15 cellular contexts compared by ENCODE assay signal in the genomic region with DNA sequence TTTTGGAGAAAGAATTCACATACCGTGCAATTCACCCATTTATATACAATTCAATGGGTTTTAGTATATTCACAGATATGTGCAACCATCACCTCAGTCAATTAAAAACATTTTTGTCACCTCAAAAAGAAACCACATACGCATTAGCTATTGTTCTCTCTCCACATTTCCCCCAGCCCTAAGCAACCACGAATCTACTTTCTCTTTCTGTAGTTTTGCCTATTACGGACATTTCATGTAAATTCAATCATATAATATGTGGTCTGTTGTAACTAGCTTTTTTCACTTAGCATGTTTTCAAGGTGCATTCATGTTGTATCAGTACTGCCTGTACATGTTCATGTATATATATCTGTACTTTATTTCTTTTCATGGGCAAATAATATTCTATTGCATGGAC.
DNase-seq lines count a peak whose midpoint lies in the region; ATAC-seq, FAIRE-seq and TF ChIP-seq lines count a peak whose summit lies in the region.
"Had no signal": no experiment of that assay in that cellular context is flagged by ENCODE, and none has a peak within 500 bp of the region (broad histone marks: within the 10 kb centered on the region; RNA-seq: fewer than 3 reads in every experiment).

No MANE protein-coding gene starts in this region.

- peak overlapping the region in 6 of 7 donors; percentile 0 to 68 (median 37) for H3K4me3 Mint-ChIP-seq in CD8-positive, alpha-beta memory T cell
- H3K4me3 Mint-ChIP-seq in activated CD8-positive, alpha-beta T cell treated with anti-CD3 and anti-CD28 coated beads for 36 hours, result peak overlapping the region; percentile 56
- H3K4me3 Mint-ChIP-seq in memory B cell (no peak overlapping the region), CD14-positive monocyte (no peak overlapping the region)

- no peaks in the 10 kb centered on the region for H3K27me3 Mint-ChIP-seq in CD8-positive, alpha-beta memory T cell
- H3K27me3 Mint-ChIP-seq in activated CD8-positive, alpha-beta T cell treated with anti-CD3 and anti-CD28 coated beads for 36 hours, result no peaks in the 10 kb centered on the region
- no peaks in the 10 kb centered on the region for H3K27me3 Mint-ChIP-seq in memory B cell
- no peaks in the 10 kb centered on the region for H3K27me3 Mint-ChIP-seq in CD14-positive monocyte (ENCODE audit: low read depth in 3 of 3)

- no peaks in the 10 kb centered on the region for H3K27me3 ChIP-seq in CD8-positive, alpha-beta memory T cell (ENCODE audit: insufficient read depth, low read length, poor library complexity, severe bottlenecking)
- no peaks in the 10 kb centered on the region for H3K27me3 ChIP-seq in spleen (replicated peaks in 1 of 7)
- H3K27me3 ChIP-seq: BLaER1 had no signal

- H3K9me3 ChIP-seq in CD8-positive, alpha-beta memory T cell (ENCODE audit: low read length), result no peaks in the 10 kb centered on the region
- H3K9me3 ChIP-seq in spleen, result peaks cover 0 to 20% (median 18%) of the 10 kb centered on the region in 8 donors

- ATAC-seq in activated CD8-positive, alpha-beta T cell treated with anti-CD3 and anti-CD28 coated beads for 36 hours, result peak; percentile 54
- ATAC-seq in memory B cell (ENCODE audit: low read depth), result peak; percentile 65

- no peaks in the 10 kb centered on the region for H3K36me3 ChIP-seq in CD8-positive, alpha-beta memory T cell (ENCODE audit: insufficient read depth, low read length)
- peaks cover 0 to 25% (median 0%) of the 10 kb centered on the region in 6 donors for H3K36me3 ChIP-seq in spleen

- peak; percentile 58 for FAIRE-seq in GM19239 (lab: Jason Lieb, UNC)

- H3K27ac Mint-ChIP-seq in CD8-positive, alpha-beta memory T cell, result peak overlapping the region; percentile 3 to 84 (median 42)
- peak overlapping the region; percentile 70 for H3K27ac Mint-ChIP-seq in activated CD8-positive, alpha-beta T cell treated with anti-CD3 and anti-CD28 coated beads for 36 hours
- H3K27ac Mint-ChIP-seq in memory B cell (no peak overlapping the region), CD14-positive monocyte (peak overlapping the region in 1 of 7 donors; percentile 61)

- peaks cover 12 to 26% (median 14%) of the 10 kb centered on the region in 3 donors for H3K36me3 Mint-ChIP-seq in CD8-positive, alpha-beta memory T cell
- H3K36me3 Mint-ChIP-seq in activated CD8-positive, alpha-beta T cell treated with anti-CD3 and anti-CD28 coated beads for 36 hours (ENCODE audit: low read depth), result peaks cover 30% of the 10 kb centered on the region
- H3K36me3 Mint-ChIP-seq in memory B cell, result peaks cover 30% of the 10 kb centered on the region
- H3K36me3 Mint-ChIP-seq in CD14-positive monocyte, result peaks cover 32 to 48% of the 10 kb centered on the region in 2 donors

- TF ChIP-seq POLR2A in spleen (IDR thresholded peaks at IDR 0.05), result no peak

- peaks cover 41% of the 10 kb centered on the region for H3K4me1 ChIP-seq in CD8-positive, alpha-beta memory T cell (ENCODE audit: insufficient read depth, low read length)
- H3K4me1 ChIP-seq in spleen, result peaks cover 0 to 56% (median 18%) of the 10 kb centered on the region in 6 donors
- H3K4me1 ChIP-seq: BLaER1 had no signal

- CTCF ChIA-PET in CD8-positive, alpha-beta memory T cell (lab: Charles Lee), result interaction anchor here (0.7 to 3.3 kb wide), 9 partner anchors 10 to 154 kb away, joined by 3 to 8 read pairs (median 4); partner anchors contain the start of gene STIM1
- CTCF ChIA-PET in activated CD8-positive, alpha-beta T cell treated with anti-CD3 and anti-CD28 coated beads for 36 hours (lab: Charles Lee), result interaction anchor here (0.9 to 3.0 kb wide), 5 partner anchors 11 to 146 kb away, joined by 3 to 18 read pairs (median 9); partner anchors contain the start of gene STIM1

- H3K9me3 Mint-ChIP-seq in CD8-positive, alpha-beta memory T cell, result peaks cover 6 to 11% (median 9%) of the 10 kb centered on the region in 5 donors
- H3K9me3 Mint-ChIP-seq in activated CD8-positive, alpha-beta T cell treated with anti-CD3 and anti-CD28 coated beads for 36 hours, result peaks cover 13% of the 10 kb centered on the region
- peaks cover 7% of the 10 kb centered on the region for H3K9me3 Mint-ChIP-seq in memory B cell
- H3K9me3 Mint-ChIP-seq in CD14-positive monocyte, result peaks cover 14 to 32% (median 20%) of the 10 kb centered on the region in 7 donors

- no peak overlapping the region for H3K27ac ChIP-seq in CD8-positive, alpha-beta memory T cell (ENCODE audit: low read depth, low read length)
- H3K27ac ChIP-seq in spleen, result peak overlapping the region in 2 of 8 donors; percentile 8 to 20
- H3K27ac ChIP-seq: BLaER1, KMS-11 had no signal

- no peak for TF ChIP-seq CTCF in activated CD8-positive, alpha-beta T cell treated with anti-CD3 and anti-CD28 coated beads for 36 hours (IDR thresholded peaks at IDR 0.05)
- TF ChIP-seq CTCF in spleen (IDR thresholded peaks at IDR 0.05 in 8 of 11, conservative IDR thresholded peaks at IDR 0.05 in 3 of 11), result no peak
- TF ChIP-seq CTCF in CD14-positive monocyte (IDR thresholded peaks at IDR 0.05), result no peak

- POLR2A ChIA-PET in CD8-positive, alpha-beta memory T cell (lab: Charles Lee), result no interaction called here
- POLR2A ChIA-PET in activated CD8-positive, alpha-beta T cell treated with anti-CD3 and anti-CD28 coated beads for 36 hours (lab: Charles Lee), result interaction anchor here (0.9 kb wide), 1 partner anchor 150 kb away, joined by 3 read pairs; no protein-coding TSS in a partner anchor

- DNase-seq in CD8-positive, alpha-beta memory T cell, result peak in 2 of 5 donors; percentile 48 to 70
- DNase-seq in GM19239 (ENCODE audit: insufficient read length, low spot score) (no peak), memory B cell (ENCODE audit: low spot score in 2 of 2) (no peak), spleen (no peak), cortex of kidney (lab: John Stamatoyannopoulos, UW) (no peak), CD14-positive monocyte (ENCODE audit: low spot score) (no peak)
- DNase-seq in activated CD8-positive, alpha-beta T cell treated with anti-CD3 and anti-CD28 coated beads for 36 hours, result peak; percentile 35
- DNase-seq: activated CD8-positive, alpha-beta memory T cell treated with anti-CD3 and anti-CD28 coated beads for 24 hours; cerebellar nuclear complex; DMS79; NCI-H1105 treated with DMSO at 0.1 percent for 48 hours; NCI-H2171 treated with DMSO at 0.1 percent for 48 hours; NCI-H82 had no signal

- H3K4me1 Mint-ChIP-seq in CD8-positive, alpha-beta memory T cell, result peaks cover 65 to 87% (median 81%) of the 10 kb centered on the region in 3 donors
- H3K4me1 Mint-ChIP-seq in activated CD8-positive, alpha-beta T cell treated with anti-CD3 and anti-CD28 coated beads for 36 hours (ENCODE audit: low read depth), result peaks cover 72% of the 10 kb centered on the region
- H3K4me1 Mint-ChIP-seq in memory B cell (peaks cover 25% of the 10 kb centered on the region), CD14-positive monocyte (peaks cover 15% of the 10 kb centered on the region)

- H3K4me3 ChIP-seq in CD8-positive, alpha-beta memory T cell (ENCODE audit: low read length), result peak overlapping the region; percentile 9
- H3K4me3 ChIP-seq in spleen, result peak overlapping the region in 1 of 8 donors; percentile 4
- H3K4me3 ChIP-seq: BLaER1 had no signal

- WGBS in spleen, 5 donors, result 34 to 50% (median 41%) methylated on average over 4 of the region's 4 CpGs

- intact Hi-C loops in activated CD8-positive, alpha-beta T cell treated with anti-CD3 and anti-CD28 coated beads for 36 hours (cut with micrococcal nuclease), result loop anchor here (5.0 kb wide), 3 partner anchors 43 to 138 kb away; no protein-coding TSS in a partner anchor
- intact Hi-C loops in spleen (cut with DNase I; ENCODE audit: low total_unique reads) (no loop called here), CD14-positive monocyte (cut with micrococcal nuclease) (loop anchor here in 1 of 2 donors (10.0 kb wide), 1 partner anchor 95 kb away; no protein-coding TSS in a partner anchor)

Comparison
In these comparisons a context has a peak if more than half of its experiments do, and no peak if none do; other contexts are left out.
1. H3K4me3 Mint-ChIP-seq: peak in CD8-positive, alpha-beta memory T cell (6 of 7) and activated CD8-positive, alpha-beta T cell treated with anti-CD3 and anti-CD28 coated beads for 36 hours (single experiment); none in memory B cell (single experiment) and CD14-positive monocyte (0 of 2).